28 cellular contexts compared by ENCODE assay signal in the genomic region with DNA sequence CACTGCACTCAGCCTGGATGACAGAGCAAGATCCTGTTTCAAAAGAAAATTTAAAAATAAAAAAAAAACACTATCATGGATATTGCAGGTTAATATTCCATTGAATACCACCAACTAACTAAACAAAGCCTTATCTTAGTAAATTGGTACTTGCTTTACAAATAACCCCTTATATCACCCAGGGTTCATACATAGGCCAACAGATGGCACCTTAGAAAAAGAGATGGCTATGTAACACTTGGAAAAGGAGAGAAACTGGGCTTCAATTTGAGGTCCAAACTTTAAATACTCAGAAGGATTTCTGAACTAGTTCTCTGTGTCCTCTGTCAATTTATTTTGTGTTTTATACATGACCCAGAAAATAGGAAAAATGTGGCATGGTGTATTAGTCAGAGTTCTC.
"Had no signal": no experiment of that assay in that cellular context is flagged by ENCODE, and none has a peak within 500 bp of the region (broad histone marks: within the 10 kb centered on the region; RNA-seq: fewer than 3 reads in every experiment).

No MANE protein-coding gene starts in this region.

- H3K4me1 ChIP-seq: colonic mucosa, esophagus muscularis mucosa, esophagus squamous epithelium, foreskin keratinocyte, gastrocnemius medialis, gastroesophageal sphincter, heart left ventricle, heart right ventricle had no signal

- H3K36me3 ChIP-seq: colonic mucosa, esophagus muscularis mucosa, esophagus squamous epithelium, gastrocnemius medialis, gastroesophageal sphincter, heart left ventricle, heart right ventricle had no signal

- H3K9me3 ChIP-seq: colonic mucosa, esophagus muscularis mucosa, esophagus squamous epithelium, gastrocnemius medialis, gastroesophageal sphincter, heart left ventricle, heart right ventricle had no signal

- H3K27ac ChIP-seq: colonic mucosa, coronary artery, dorsolateral prefrontal cortex, epithelial cell of prostate, esophagus muscularis mucosa, esophagus squamous epithelium, foreskin keratinocyte, gastrocnemius medialis, gastroesophageal sphincter, heart left ventricle, heart right ventricle had no signal

- FAIRE-seq: colon, endometrium, endothelial cell of umbilical vein, frontal cortex had no signal

- ATAC-seq: effector memory CD8-positive, alpha-beta T cell; esophagus mucosa; foreskin keratinocyte; gastrocnemius medialis; gastroesophageal sphincter; heart left ventricle; heart right ventricle had no signal

- H3K27me3 ChIP-seq: colonic mucosa, dorsolateral prefrontal cortex, esophagus muscularis mucosa, esophagus squamous epithelium, foreskin keratinocyte, gastrocnemius medialis, gastroesophageal sphincter, heart left ventricle, heart right ventricle had no signal

- H3K4me3 ChIP-seq: colonic mucosa, coronary artery, dorsolateral prefrontal cortex, esophagus muscularis mucosa, esophagus squamous epithelium, gastrocnemius medialis, gastroesophageal sphincter, heart left ventricle, heart right ventricle had no signal

- DNase-seq: colonic mucosa; cortex of kidney; dermis blood vessel endothelial cell; dorsolateral prefrontal cortex; effector CD4-positive, alpha-beta T cell; effector CD8-positive, alpha-beta T cell; effector memory CD4-positive, alpha-beta T cell; effector memory CD8-positive, alpha-beta T cell; endodermal cell; erythroblast; esophagus squamous epithelium; foreskin fibroblast; foreskin keratinocyte; foreskin melanocyte; gastrocnemius medialis; glutamatergic neuron; head of caudate nucleus; heart left ventricle; heart right ventricle had no signal
